ENCODE assay signal across 11 cellular contexts in the genomic region with DNA sequence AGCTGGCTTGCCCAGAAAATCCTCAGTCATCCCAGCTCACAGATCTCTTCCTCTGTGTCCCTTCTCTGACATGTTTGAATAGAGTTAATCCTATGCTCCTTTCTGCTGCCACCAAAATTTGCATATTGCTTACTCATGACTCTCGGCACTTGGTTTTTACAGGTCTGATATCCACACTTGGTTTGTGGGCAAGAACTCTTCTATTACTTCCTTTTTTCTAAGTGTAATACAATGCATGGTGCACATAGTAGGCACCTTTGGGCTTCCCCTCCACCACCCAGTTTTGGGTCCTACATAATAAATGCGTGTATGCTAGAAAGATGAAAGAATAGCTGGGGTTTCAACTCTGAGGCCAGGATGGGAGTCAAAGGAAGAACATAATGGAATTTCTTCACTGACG.
DNase-seq lines count a peak whose midpoint lies in the region; ATAC-seq and TF ChIP-seq lines count a peak whose summit lies in the region.
"Had no signal": no experiment of that assay in that cellular context is flagged by ENCODE, and none has a peak within 500 bp of the region (broad histone marks: within the 10 kb centered on the region; RNA-seq: fewer than 3 reads in every experiment).

No MANE protein-coding gene starts in this region.

- H3K9me3 Mint-ChIP-seq in brain = peaks cover 0 to 9% (median 4%) of the 10 kb centered on the region in 5 experiments

- peak overlapping the region; percentile 13 to 85 (median 48) for H3K27ac Mint-ChIP-seq in brain
- H3K27ac Mint-ChIP-seq: activated T-cell treated with anti-CD3 and anti-CD28 coated beads, Interleukin-2, amount 50 U/mL, for 24 hours had no signal

- ATAC-seq in GM18498 (IDR thresholded peaks at IDR 0.05; ENCODE audit: unreplicated experiment) (peak; percentile 80), GM21390 (IDR thresholded peaks at IDR 0.05; ENCODE audit: unreplicated experiment) (peak; percentile 85), HG03520 (IDR thresholded peaks at IDR 0.05; ENCODE audit: unreplicated experiment) (peak; percentile 75)

- peaks cover 71% of the 10 kb centered on the region for H3K36me3 Mint-ChIP-seq in brain

- no peaks in the 10 kb centered on the region for H3K9me3 ChIP-seq in effector memory CD4-positive, alpha-beta T cell (ENCODE audit: control insufficient read depth, low read length)

- no peak overlapping the region for H3K4me3 ChIP-seq in effector memory CD4-positive, alpha-beta T cell (ENCODE audit: insufficient read depth, low read depth, low read length, poor library complexity, severe bottlenecking)

- no peaks in the 10 kb centered on the region for H3K27me3 ChIP-seq in effector memory CD4-positive, alpha-beta T cell (replicated peaks; ENCODE audit: control insufficient read depth, insufficient read depth, low read length, poor library complexity, severe bottlenecking)

- H3K27me3 Mint-ChIP-seq in brain = no peaks in the 10 kb centered on the region

- no peak overlapping the region for H3K27ac ChIP-seq in effector memory CD4-positive, alpha-beta T cell (ENCODE audit: insufficient read depth, low read length, poor library complexity, severe bottlenecking)

- no peaks in the 10 kb centered on the region for H3K36me3 ChIP-seq in effector memory CD4-positive, alpha-beta T cell (ENCODE audit: control insufficient read depth, insufficient read depth, low read length)

- peaks cover 59% of the 10 kb centered on the region for H3K4me1 Mint-ChIP-seq in brain

- H3K4me3 Mint-ChIP-seq in brain = peak overlapping the region in 2 of 5 experiments; percentile 9 to 44
- H3K4me3 Mint-ChIP-seq: activated T-cell treated with anti-CD3 and anti-CD28 coated beads, Interleukin-2, amount 50 U/mL, for 24 hours had no signal

- DNase-seq in activated T-cell treated with anti-CD3 and anti-CD28 coated beads for 4 hours (no peak), NCI-H128 (lab: John Stamatoyannopoulos, UW; ENCODE audit: unreplicated experiment) (no peak), GOT3 (lab: John Stamatoyannopoulos, UW) (no peak)
- DNase-seq in effector memory CD4-positive, alpha-beta T cell = no peak
- DNase-seq: activated T-cell treated with anti-CD3 and anti-CD28 coated beads, Interleukin-2, amount 50 U/mL, for 24 hours; COR-L47; NCI-H2171 had no signal

- no peaks in the 10 kb centered on the region for H3K4me1 ChIP-seq in effector memory CD4-positive, alpha-beta T cell (ENCODE audit: control insufficient read depth, insufficient read depth, low read length, poor library complexity, severe bottlenecking)

- no peak for TF ChIP-seq CTCF in brain (conservative IDR thresholded peaks at IDR 0.05)
